11 cellular contexts compared by ENCODE assay signal in genomic region chr7:15686957-15687644, GRCh38. TPM values are rescaled to one million over a fixed set of nuclear protein-coding genes. Genes with fewer than 3 reads are reported as not detected.
A peak's percentile ranks its signal among the peaks of the same experiment; 100 is the strongest.
DNase-seq lines count a peak whose midpoint lies in the region; ATAC-seq and TF ChIP-seq lines count a peak whose summit lies in the region.
"Had no signal": no experiment of that assay in that cellular context is flagged by ENCODE, and none has a peak within 500 bp of the region (broad histone marks: within the 10 kb centered on the region; RNA-seq: fewer than 3 reads in every experiment).

No MANE protein-coding gene starts in this region.

- no peak for TF ChIP-seq EP300 in sigmoid colon (IDR thresholded peaks at IDR 0.05)

- H3K79me2 ChIP-seq in MM.1S (ENCODE audit: low read length), result no peaks in the 10 kb centered on the region

- H3K9me3 ChIP-seq in ES-I3 (ENCODE audit: control insufficient read depth, insufficient read depth, low read length) (no peaks in the 10 kb centered on the region), iPS-18a (ENCODE audit: control insufficient read depth, low read depth, low read length) (no peaks in the 10 kb centered on the region), sigmoid colon (no peaks in the 10 kb centered on the region), MM.1S (replicated peaks; ENCODE audit: insufficient read depth, low read length) (0 out of 2 replicates have a peak, but pooled peaks cover 2% of the 10 kb centered on the region)

- H3K4me2 ChIP-seq in MM.1S (ENCODE audit: low read depth, low read length), result no peak overlapping the region

- 5 to 7% methylated on average over 32 of the region's 32 CpGs for WGBS in sigmoid colon, 2 donors

- peak overlapping the region; percentile 50 for H3K4me3 ChIP-seq in astrocyte of the spinal cord (ENCODE audit: low read depth, low read length)
- H3K4me3 ChIP-seq in iPS-18a (ENCODE audit: low read length), result peak overlapping the region; percentile 70
- peak overlapping the region; percentile 43 to 53 (median 52) for H3K4me3 ChIP-seq in sigmoid colon
- no peak overlapping the region for H3K4me3 ChIP-seq in MM.1S (ENCODE audit: low read length)

- TF ChIP-seq POLR2A in sigmoid colon (IDR thresholded peaks at IDR 0.05), result no peak

- H3K36me3 ChIP-seq in ES-I3 (ENCODE audit: insufficient read depth, low read length) (no peaks in the 10 kb centered on the region), iPS-18a (ENCODE audit: control insufficient read depth, low read depth, low read length) (no peaks in the 10 kb centered on the region), sigmoid colon (no peaks in the 10 kb centered on the region), MM.1S (replicated peaks; ENCODE audit: insufficient read depth, low read length) (no peaks in the 10 kb centered on the region)

- no peak overlapping the region for H2AFZ ChIP-seq in MM.1S (ENCODE audit: low read length)

- H3K4me1 ChIP-seq in ES-I3 (ENCODE audit: insufficient read depth, low read length) (peaks cover 12% of the 10 kb centered on the region), iPS-18a (ENCODE audit: control insufficient read depth, low read depth, low read length) (peaks cover 33% of the 10 kb centered on the region), sigmoid colon (peaks cover 0 to 27% (median 25%) of the 10 kb centered on the region in 4 donors), MM.1S (ENCODE audit: low read length) (no peaks in the 10 kb centered on the region)

- H4K20me1 ChIP-seq in MM.1S (ENCODE audit: insufficient read depth, low read length), result no peaks in the 10 kb centered on the region

- in situ Hi-C loops in astrocyte of the spinal cord (cut with HindIII; ENCODE audit: low sequenced_read_pairs), result no loop called here

- H3K27ac ChIP-seq in iPS-18a (ENCODE audit: low read length) (no peak overlapping the region), sigmoid colon (peak overlapping the region; percentile 65 to 86 (median 76)), MM.1S (ENCODE audit: low read length) (no peak overlapping the region)

- H3K9ac ChIP-seq in ES-I3 (ENCODE audit: low read depth, low read length), result peak overlapping the region; percentile 65; the same call in 1 of the 2 replicates
- no peak overlapping the region for H3K9ac ChIP-seq in iPS-18a (ENCODE audit: low read length)
- H3K9ac ChIP-seq in MM.1S (ENCODE audit: low read length), result no peak overlapping the region

- H3K27me3 ChIP-seq in iPS-18a (ENCODE audit: control insufficient read depth, insufficient read depth, low read length) (peaks cover 66% of the 10 kb centered on the region), sigmoid colon (peaks cover 17 to 62% (median 39%) of the 10 kb centered on the region in 3 donors), MM.1S (replicated peaks; ENCODE audit: insufficient read depth, low read length) (no peaks in the 10 kb centered on the region)

- ATAC-seq in GM21529 (IDR thresholded peaks at IDR 0.05; ENCODE audit: unreplicated experiment) (no peak), GM18868 (IDR thresholded peaks at IDR 0.05; ENCODE audit: unreplicated experiment) (no peak)

- no peak for TF ChIP-seq CTCF in astrocyte of the spinal cord (IDR thresholded peaks at IDR 0.05; ENCODE audit: low read depth, low read length)
- TF ChIP-seq CTCF in sigmoid colon (IDR thresholded peaks at IDR 0.05), result no peak
- TF ChIP-seq CTCF in MM.1S (IDR thresholded peaks at IDR 0.05; ENCODE audit: low read length), result no peak

- no peak for DNase-seq in astrocyte of the spinal cord (ENCODE audit: low read depth, low spot score)
- peak; percentile 62 for DNase-seq in sigmoid colon
- no peak for DNase-seq in activated T-cell treated with anti-CD3 and anti-CD28 coated beads, Interleukin-2, amount 50 U/mL, for 48 hours
- no peak for DNase-seq in MM.1S
- DNase-seq: activated T-cell treated with anti-CD3 and anti-CD28 coated beads for 4 hours, DND-41, T-helper 1 cell had no signal

- no peaks in the 10 kb centered on the region for H3F3A ChIP-seq in MM.1S (ENCODE audit: insufficient read depth, low read length)

- intact Hi-C loops in sigmoid colon (cut with DNase I), result loop anchor here (10.0 kb wide), 1 partner anchor 132 kb away; no protein-coding TSS in a partner anchor

- H3K9me2 ChIP-seq in MM.1S (replicated peaks; ENCODE audit: insufficient read depth, low read length), result no peaks in the 10 kb centered on the region

RNA-seq across cellular contexts. Expression of gene MEOX2, which starts 0.6 kb away (rescaled TPM):
- total RNA-seq in sigmoid colon, result 1 to 10 TPM; 1.6 to 9.7 (median 6.7) TPM
- polyA plus RNA-seq in sigmoid colon, result 1 to 10 TPM in 1 of 3 donors, under 1 TPM in 2; 0.23 to 1.1 (median 0.60) TPM

Comparison
In these comparisons a context has a peak if more than half of its experiments do, and no peak if none do; other contexts are left out.
1. H3K27ac ChIP-seq: peak in sigmoid colon (4 of 4); none in iPS-18a (single experiment) and MM.1S (single experiment).